Comparison of ENCODE assay signal across 16 cellular contexts in genomic region chr1:207670192-207670591, GRCh38. TPM values are rescaled to one million over a fixed set of nuclear protein-coding genes. Genes with fewer than 3 reads are reported as not detected.
A peak's percentile ranks its signal among the peaks of the same experiment; 100 is the strongest.
DNase-seq lines count a peak whose midpoint lies in the region; ATAC-seq lines count a peak whose summit lies in the region.
"Had no signal": no experiment of that assay in that cellular context is flagged by ENCODE, and none has a peak within 500 bp of the region (broad histone marks: within the 10 kb centered on the region; RNA-seq: fewer than 3 reads in every experiment).

No MANE protein-coding gene starts in this region.

- H3K9me3 ChIP-seq in iPS-15b (ENCODE audit: control insufficient read depth, insufficient read depth, low read length): no peaks in the 10 kb centered on the region
- H3K9me3 ChIP-seq: MG63, right lobe of liver had no signal

- no peaks in the 10 kb centered on the region for H3K36me3 ChIP-seq in iPS-15b (ENCODE audit: control insufficient read depth, insufficient read depth, low read length)
- H3K36me3 ChIP-seq: BLaER1 treated with 17β-estradiol and CSF1 and Interleukin-3, amounts not matched to agents 10 nM and 100 nM; MG63; right lobe of liver had no signal

- ATAC-seq in GM18868 (IDR thresholded peaks at IDR 0.05; ENCODE audit: unreplicated experiment) (peak; percentile 43), GM21529 (IDR thresholded peaks at IDR 0.05; ENCODE audit: unreplicated experiment) (peak; percentile 68), HG03103 (IDR thresholded peaks at IDR 0.05; ENCODE audit: low read depth, unreplicated experiment) (peak; percentile 56), HG03457 (IDR thresholded peaks at IDR 0.05; ENCODE audit: unreplicated experiment) (no peak), left lobe of liver (no peak)

- H3K27me3 ChIP-seq in iPS-15b (ENCODE audit: control insufficient read depth, insufficient read depth, low read length): peaks cover 10% of the 10 kb centered on the region
- H3K27me3 ChIP-seq: BLaER1 treated with 17β-estradiol and CSF1 and Interleukin-3, amounts not matched to agents 10 nM and 100 nM had no signal

- H3K4me1 ChIP-seq in iPS-15b (ENCODE audit: control insufficient read depth, insufficient read depth, low read length): peaks cover 11% of the 10 kb centered on the region
- H3K4me1 ChIP-seq: BLaER1 treated with 17β-estradiol and CSF1 and Interleukin-3, amounts not matched to agents 10 nM and 100 nM had no signal

- DNase-seq in DMS 273 treated with DMSO at 0.1 percent for 48 hours (lab: John Stamatoyannopoulos, UW) (no peak), A172 (ENCODE audit: low spot score) (no peak), left lobe of liver (ENCODE audit: low spot score) (no peak)
- DNase-seq: activated naive CD8-positive, alpha-beta T cell treated with anti-CD3 and anti-CD28 coated beads for 36 hours; MG63; naive thymus-derived CD8-positive, alpha-beta T cell; right lobe of liver; stimulated activated naive CD8-positive, alpha-beta T cell treated with anti-CD3 and anti-CD28 coated beads, Interleukin-15, amount 100 ng/mL, for 72 hours had no signal

- H3K4me3 ChIP-seq in iPS-15b (ENCODE audit: low read depth, low read length): peak overlapping the region; percentile 30
- H3K4me3 ChIP-seq: BLaER1 treated with 17β-estradiol and CSF1 and Interleukin-3, amounts not matched to agents 10 nM and 100 nM; MG63 had no signal

- H3K9ac ChIP-seq in iPS-15b (ENCODE audit: low read depth, low read length): no peak overlapping the region
- H3K9ac ChIP-seq: BLaER1 treated with 17β-estradiol and CSF1 and Interleukin-3, amounts not matched to agents 10 nM and 100 nM had no signal

RNA-seq across cellular contexts. Expression of gene CR1L, which starts 25.3 kb away (rescaled TPM):
- not detected in 2 replicates for total RNA-seq in A172 (2014; rRNA removed; shearing (Covaris generic))
- 0.43 TPM for total RNA-seq in left lobe of liver
- total RNA-seq: activated naive CD8-positive, alpha-beta T cell treated with anti-CD3 and anti-CD28 coated beads for 36 hours; cardiac septum; HT-29; naive thymus-derived CD8-positive, alpha-beta T cell had no signal

Comparison
In these comparisons a context has a peak if more than half of its experiments do, and no peak if none do; other contexts are left out.
1. ATAC-seq: peak in GM18868 (single experiment), GM21529 (single experiment) and HG03103 (single experiment); none in HG03457 (single experiment) and left lobe of liver (single experiment).